In the genomic region with DNA sequence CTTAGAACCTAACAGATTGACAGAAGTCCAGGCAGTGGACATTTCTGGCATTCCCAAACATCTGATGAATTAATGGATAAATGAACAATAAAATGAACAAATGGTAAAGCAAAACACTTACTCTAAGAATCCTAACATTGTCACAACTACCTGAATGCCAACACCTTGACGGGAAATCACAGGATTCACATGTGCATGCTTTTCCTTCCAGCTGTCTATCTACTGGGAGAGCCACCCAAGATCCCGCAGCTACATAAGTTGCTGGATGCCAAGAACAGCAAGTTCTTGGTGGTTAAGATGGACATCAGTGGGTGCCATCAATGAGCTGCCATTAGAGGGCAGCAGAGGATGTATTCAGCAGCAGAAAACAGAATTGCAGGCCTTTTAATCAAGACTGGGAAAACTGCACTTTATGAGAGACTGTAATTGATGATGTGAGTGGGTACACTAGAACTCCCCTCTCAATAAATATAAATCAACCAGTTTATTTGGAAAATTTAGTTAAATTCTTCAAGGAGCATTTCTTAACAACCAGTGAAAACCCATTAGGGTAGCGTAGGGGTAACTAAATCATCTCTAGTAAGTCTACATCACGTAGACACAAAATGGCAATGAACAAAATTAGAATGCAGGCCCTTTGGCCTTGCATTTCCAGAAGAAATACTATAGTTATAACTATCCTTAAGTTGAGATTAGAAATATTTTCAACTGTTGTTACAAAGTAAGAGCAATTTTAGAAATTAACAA, we compare ENCODE assay signal across 8 cellular contexts. TPM values are rescaled to one million over a fixed set of nuclear protein-coding genes. Genes with fewer than 3 reads are reported as not detected.
DNase-seq lines count a peak whose midpoint lies in the region; ATAC-seq and TF ChIP-seq lines count a peak whose summit lies in the region.

No MANE protein-coding gene starts in this region.

- H3K9me3 Mint-ChIP-seq in brain (peaks cover 20 to 45% (median 34%) of the 10 kb centered on the region in 5 experiments), immature natural killer cell (no peaks in the 10 kb centered on the region)

- no peak for ATAC-seq in HG03039 (IDR thresholded peaks at IDR 0.05; ENCODE audit: unreplicated experiment)

- TF ChIP-seq CTCF in GM12801 (IDR thresholded peaks at IDR 0.05; ENCODE audit: extremely low read depth, insufficient read length) (peak; percentile 17), brain (conservative IDR thresholded peaks at IDR 0.05) (peak; percentile 79 to 80)

- H3K27me3 Mint-ChIP-seq in brain (no peaks in the 10 kb centered on the region), immature natural killer cell (ENCODE audit: low read depth in 3 of 3) (peaks cover 0 to 2% (median 0%) of the 10 kb centered on the region in 3 donors)

- no peak overlapping the region for H3K4me3 ChIP-seq in HAP-1

- peak overlapping the region in 1 of 5 experiments; percentile 22 for H3K27ac Mint-ChIP-seq in brain
- no peak overlapping the region for H3K27ac Mint-ChIP-seq in immature natural killer cell

- no peaks in the 10 kb centered on the region for H3K9me3 ChIP-seq in HAP-1

- H3K4me1 ChIP-seq in HAP-1: peaks cover 3% of the 10 kb centered on the region; the same call in 1 of the 2 replicates

- DNase-seq in HAP-1 (ENCODE audit: low spot score in 2 of 2): peak; percentile 72 to 74
- DNase-seq in NCI-H1092 treated with DMSO at 0.1 percent for 48 hours (lab: John Stamatoyannopoulos, UW): peak; percentile 50
- peak in 3 of 5 donors; percentile 10 to 54 (median 20) for DNase-seq in T-helper 1 cell
- DNase-seq in immature natural killer cell: peak; percentile 26 to 38 (median 32)
- DNase-seq in stimulated activated CD4-positive, alpha-beta T cell treated with anti-CD3 and anti-CD28 coated beads, Interleukin-12 subunit alpha, Interleukin-12 subunit beta, amount 100 ng/mL, for 4 hours: peak; percentile 34

- no peaks in the 10 kb centered on the region for H3K36me3 ChIP-seq in HAP-1 (replicated peaks)

- in situ Hi-C loops in HAP-1 (cut with MboI; ENCODE audit: low sequenced_read_pairs): no loop called here

- no peaks in the 10 kb centered on the region for H3K27me3 ChIP-seq in HAP-1 (ENCODE audit: low read depth)

- H3K4me1 Mint-ChIP-seq in brain (peaks cover 10% of the 10 kb centered on the region), immature natural killer cell (no peaks in the 10 kb centered on the region)

- H3K36me3 Mint-ChIP-seq in brain: peaks cover 40% of the 10 kb centered on the region
- H3K36me3 Mint-ChIP-seq in immature natural killer cell: no peaks in the 10 kb centered on the region

- H3K4me3 Mint-ChIP-seq in brain: no peak overlapping the region
- no peak overlapping the region for H3K4me3 Mint-ChIP-seq in immature natural killer cell

RNA-seq across cellular contexts. Expression of a gene that starts 45.6 kb away (rescaled TPM):
- polyA plus RNA-seq in brain (ENCODE audit: insufficient read depth, low read depth, low replicate concordance) (52.8 TPM), immature natural killer cell (1 to 10 TPM; 2.3 to 7.9 (median 6.6) TPM)

Comparison
In these comparisons a context has a peak if more than half of its experiments do, and no peak if none do; other contexts are left out.
1. DNase-seq: peak in every context shown above with its lines; median percentile 73 in HAP-1; 50 in NCI-H1092 treated with DMSO at 0.1 percent for 48 hours; 34 in stimulated activated CD4-positive, alpha-beta T cell treated with anti-CD3 and anti-CD28 coated beads, Interleukin-12 subunit alpha, Interleukin-12 subunit beta, amount 100 ng/mL, for 4 hours; 32 in immature natural killer cell; 20 in T-helper 1 cell.